Comparison of ENCODE assay signal across 8 cellular contexts in the genomic region with DNA sequence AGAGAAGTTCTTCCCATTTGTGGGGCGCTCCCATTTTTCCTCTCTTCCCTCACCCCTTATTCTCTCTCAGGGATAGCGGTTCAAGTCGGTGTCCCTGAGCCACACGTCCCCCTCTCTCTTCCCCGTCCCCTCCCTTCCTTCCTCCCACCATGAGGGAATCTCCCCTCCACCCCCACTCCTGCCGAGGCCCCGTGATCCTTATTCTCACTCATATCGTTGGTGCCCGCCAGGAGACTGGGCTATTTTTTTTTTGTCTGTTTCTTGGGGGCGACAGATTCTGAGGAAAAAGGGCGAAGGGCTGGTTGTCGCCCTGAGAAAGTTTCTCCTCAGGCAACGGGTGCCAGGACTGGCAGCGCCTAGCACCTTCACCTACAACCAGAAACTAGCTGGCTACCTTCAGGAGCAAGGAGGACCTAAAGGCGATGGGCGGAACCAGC. TPM values are rescaled to one million over a fixed set of nuclear protein-coding genes. Genes with fewer than 3 reads are reported as not detected.
A peak's percentile ranks its signal among the peaks of the same experiment; 100 is the strongest.
DNase-seq lines count a peak whose midpoint lies in the region; ATAC-seq and TF ChIP-seq lines count a peak whose summit lies in the region.

No MANE protein-coding gene starts in this region.

- no peaks in the 10 kb centered on the region for H3K9me3 ChIP-seq in DND-41 (ENCODE audit: insufficient read depth, low read length, severe bottlenecking)
- H3K9me3 ChIP-seq in SU-DHL-6 (ENCODE audit: insufficient read depth, low read length): no peaks in the 10 kb centered on the region
- no peaks in the 10 kb centered on the region for H3K9me3 ChIP-seq in esophagus muscularis mucosa
- H3K9me3 ChIP-seq in parathyroid adenoma (ENCODE audit: control insufficient read depth, low read length): no peaks in the 10 kb centered on the region

- H3K79me2 ChIP-seq in DND-41 (ENCODE audit: insufficient read depth, low read length) (peaks cover 31% of the 10 kb centered on the region), SU-DHL-6 (ENCODE audit: insufficient read depth, low read length) (peaks cover 27% of the 10 kb centered on the region), parathyroid adenoma (peaks cover 3% of the 10 kb centered on the region)

- peaks cover 25% of the 10 kb centered on the region for H3K36me3 ChIP-seq in DND-41 (ENCODE audit: insufficient read depth, low read length)
- no peaks in the 10 kb centered on the region for H3K36me3 ChIP-seq in SU-DHL-6 (ENCODE audit: low read length)
- H3K36me3 ChIP-seq in esophagus muscularis mucosa: peaks cover 0 to 20% (median 15%) of the 10 kb centered on the region in 4 donors
- no peaks in the 10 kb centered on the region for H3K36me3 ChIP-seq in parathyroid adenoma (ENCODE audit: control insufficient read depth, insufficient read depth, low read length)

- peaks cover 50% of the 10 kb centered on the region for H3F3A ChIP-seq in SU-DHL-6 (ENCODE audit: insufficient read depth)

- H3K4me1 ChIP-seq in DND-41 (ENCODE audit: insufficient read depth, low read length) (peaks cover 32% of the 10 kb centered on the region), esophagus muscularis mucosa (peaks cover 23 to 37% (median 35%) of the 10 kb centered on the region in 4 donors), parathyroid adenoma (peaks cover 23% of the 10 kb centered on the region)

- H2AFZ ChIP-seq in DND-41 (ENCODE audit: low read depth, low read length): peak overlapping the region; percentile 80
- H2AFZ ChIP-seq in SU-DHL-6 (ENCODE audit: low read depth, low read length, severe bottlenecking): peak overlapping the region; percentile 58
- H2AFZ ChIP-seq in parathyroid adenoma: peak overlapping the region; percentile 99

- H3K4me3 ChIP-seq in DND-41 (ENCODE audit: low read depth in 1 of 2, low read length in 2 of 2): peak overlapping the region in 1 of 2 experiments; percentile 71; a peak in 2 of 4 replicates
- H3K4me3 ChIP-seq in SU-DHL-6 (ENCODE audit: insufficient read depth, low read length, poor library complexity, severe bottlenecking): peak overlapping the region; percentile 64
- peak overlapping the region; percentile 76 to 85 (median 80) for H3K4me3 ChIP-seq in esophagus muscularis mucosa
- peak overlapping the region; percentile 99 for H3K4me3 ChIP-seq in parathyroid adenoma (ENCODE audit: low read depth, low read length)

- no peak for ATAC-seq in DND-41 (ENCODE audit: insufficient read depth, low read depth)
- ATAC-seq in GM21737 (IDR thresholded peaks at IDR 0.05; ENCODE audit: unreplicated experiment): no peak

- H3K9ac ChIP-seq in DND-41 (ENCODE audit: low read depth, low read length) (no peak overlapping the region), SU-DHL-6 (ENCODE audit: low read length) (no peak overlapping the region), parathyroid adenoma (no peak overlapping the region)

- DNase-seq in DND-41 (no peak), esophagus muscularis mucosa (ENCODE audit: extremely low spot score) (no peak), T-helper 9 cell (no peak), NCI-H2081 treated with DMSO at 0.1 percent for 48 hours (lab: John Stamatoyannopoulos, UW) (no peak)
- DNase-seq in stimulated activated CD4-positive, alpha-beta T cell treated with anti-CD3 and anti-CD28 coated beads, Interleukin-4, amount 100 ng/mL, for 4 hours: no peak

- no peak for TF ChIP-seq CTCF in DND-41 (IDR thresholded peaks at IDR 0.05; ENCODE audit: borderline replicate concordance, extremely low read depth, low read length, poor library complexity, severe bottlenecking)
- no peak for TF ChIP-seq CTCF in SU-DHL-6 (IDR thresholded peaks at IDR 0.05; ENCODE audit: insufficient read depth, low read length, poor library complexity, severe bottlenecking)
- no peak for TF ChIP-seq CTCF in esophagus muscularis mucosa (IDR thresholded peaks at IDR 0.05)
- TF ChIP-seq CTCF in parathyroid adenoma (IDR thresholded peaks at IDR 0.05): no peak

- H4K20me1 ChIP-seq in DND-41 (ENCODE audit: insufficient read depth, low read length) (peaks cover 25% of the 10 kb centered on the region), SU-DHL-6 (ENCODE audit: low read depth, low read length) (no peaks in the 10 kb centered on the region)

- H3K27ac ChIP-seq in DND-41 (ENCODE audit: low read length) (peak overlapping the region; percentile 99), SU-DHL-6 (ENCODE audit: low read depth, low read length) (no peak overlapping the region), esophagus muscularis mucosa (replicated peaks in 1 of 4) (peak overlapping the region; percentile 97 to 100 (median 98)), parathyroid adenoma (peak overlapping the region; percentile 100)

- TF ChIP-seq EP300 in esophagus muscularis mucosa (IDR thresholded peaks at IDR 0.05): no peak

- H3K4me2 ChIP-seq in DND-41 (ENCODE audit: insufficient read depth, low read length): peak overlapping the region; percentile 87
- H3K4me2 ChIP-seq in SU-DHL-6 (ENCODE audit: low read depth, low read length, poor library complexity, severe bottlenecking): peak overlapping the region; percentile 70
- peak overlapping the region; percentile 99 for H3K4me2 ChIP-seq in parathyroid adenoma (ENCODE audit: low read length)

- intact Hi-C loops in esophagus muscularis mucosa (cut with DNase I): no loop called here

- 51% methylated on average over 13 of the region's 16 CpGs for WGBS in esophagus muscularis mucosa

- no peak for TF ChIP-seq POLR2A in esophagus muscularis mucosa (IDR thresholded peaks at IDR 0.05; ENCODE audit: low read depth)

- H3K27me3 ChIP-seq in DND-41 (ENCODE audit: insufficient read depth, low read length, poor library complexity) (no peaks in the 10 kb centered on the region), SU-DHL-6 (ENCODE audit: low read length) (no peaks in the 10 kb centered on the region), esophagus muscularis mucosa (peaks cover 0 to 6% (median 0%) of the 10 kb centered on the region in 4 donors), parathyroid adenoma (ENCODE audit: control insufficient read depth, insufficient read depth, low read length) (no peaks in the 10 kb centered on the region)

- no peaks in the 10 kb centered on the region for H3K9me2 ChIP-seq in SU-DHL-6 (replicated peaks; ENCODE audit: insufficient read depth, low read length)

RNA-seq across cellular contexts. Expression of a gene that starts 0.7 kb away (rescaled TPM):
- total RNA-seq in esophagus muscularis mucosa: 1 to 10 TPM; 2.9 to 7.6 (median 5.8) TPM

RNA-seq across cellular contexts. Expression of a gene that starts 1.9 kb away (rescaled TPM):
- 10 to 100 TPM; 21.2 to 44.9 (median 40.6) TPM for total RNA-seq in esophagus muscularis mucosa

RNA-seq across cellular contexts. Expression of a gene that starts 8.5 kb away (rescaled TPM):
- 10 to 100 TPM; 24.5 to 35.1 (median 27.0) TPM for total RNA-seq in esophagus muscularis mucosa

RNA-seq across cellular contexts. Expression of a gene that starts 36.3 kb away (rescaled TPM):
- under 1 TPM in 1 of 4 donors, not detected in 3; 0.78 TPM for total RNA-seq in esophagus muscularis mucosa

RNA-seq across cellular contexts. Expression of a gene that starts 51.2 kb away (rescaled TPM):
- 10 to 100 TPM; 26.2 to 51.4 (median 33.1) TPM for total RNA-seq in esophagus muscularis mucosa
